ENCODE assay signal across 10 cellular contexts in genomic region chr5:39076101-39076756, GRCh38. TPM values are rescaled to one million over a fixed set of nuclear protein-coding genes. Genes with fewer than 3 reads are reported as not detected.
DNase-seq lines count a peak whose midpoint lies in the region; ATAC-seq and TF ChIP-seq lines count a peak whose summit lies in the region.
"Had no signal": no experiment of that assay in that cellular context is flagged by ENCODE, and none has a peak within 500 bp of the region (broad histone marks: within the 10 kb centered on the region; RNA-seq: fewer than 3 reads in every experiment).

No MANE protein-coding gene starts in this region.

- H3K4me3 ChIP-seq in HCT116 (replicated peaks in 1 of 2; ENCODE audit: low read depth in 1 of 2, low read length in 2 of 2): peak overlapping the region; percentile 24 to 38
- peak overlapping the region; percentile 10 to 90 for H3K4me3 ChIP-seq in ascending aorta

- RAD21 ChIA-PET in HCT116 (lab: Charles Lee; ENCODE audit: low non-redundant PET in 1 of 2, low total read pairs in 2 of 2, uncharacterized antibody in 2 of 2, unreplicated experiment in 2 of 2): no interaction called here

- TF ChIP-seq POLR2A in HCT116 (IDR thresholded peaks at IDR 0.05; ENCODE audit: borderline replicate concordance, extremely low read depth, insufficient read depth, insufficient read length): no peak

- H2AFZ ChIP-seq in HCT116 (ENCODE audit: low read depth, low read length, poor library complexity, severe bottlenecking): peak overlapping the region; percentile 62

- H3K27ac Mint-ChIP-seq in CD14-positive monocyte: peak overlapping the region; percentile 69 to 94 (median 82)
- H3K27ac Mint-ChIP-seq in natural killer cell: peak overlapping the region in 1 of 2 donors; percentile 99

- no peaks in the 10 kb centered on the region for H4K20me1 ChIP-seq in HCT116 (ENCODE audit: insufficient read depth)

- peaks cover 7 to 50% of the 10 kb centered on the region in 2 experiments; a peak in 3 of 4 replicates for H3K4me1 ChIP-seq in HCT116 (ENCODE audit: control insufficient read depth in 1 of 2, insufficient read depth in 2 of 2, low read length in 2 of 2)
- H3K4me1 ChIP-seq in ascending aorta: peaks cover 0 to 19% of the 10 kb centered on the region in 2 donors

- H3K9me3 Mint-ChIP-seq in CD14-positive monocyte: no peaks in the 10 kb centered on the region
- no peaks in the 10 kb centered on the region for H3K9me3 Mint-ChIP-seq in natural killer cell

- H3K9me3 ChIP-seq in HCT116 (ENCODE audit: control insufficient read depth in 1 of 2, insufficient read depth in 1 of 2, low read depth in 1 of 2, low read length in 2 of 2): no peaks in the 10 kb centered on the region
- no peaks in the 10 kb centered on the region for H3K9me3 ChIP-seq in ascending aorta

- DNase-seq in CD14-positive monocyte (ENCODE audit: low spot score) (no peak), HCT116 (ENCODE audit: low read depth, low spot score) (no peak), ascending aorta (ENCODE audit: low spot score in 2 of 2) (no peak), natural killer cell (no peak), AG08395 (ENCODE audit: low spot score) (no peak), NOMO-1 (lab: John Stamatoyannopoulos, UW; ENCODE audit: unreplicated experiment in 2 of 2) (no peak), NCI-H2196 treated with DMSO at 0.1 percent for 48 hours (lab: John Stamatoyannopoulos, UW; ENCODE audit: unreplicated experiment) (no peak)
- DNase-seq: DMS79 treated with DMSO at 0.1 percent for 48 hours, islet precursor cell had no signal

- H3K4me2 ChIP-seq in HCT116 (ENCODE audit: low read length): peak overlapping the region; percentile 76

- ATAC-seq in HCT116 (no peak), natural killer cell (no peak), HG03045 (IDR thresholded peaks at IDR 0.05; ENCODE audit: unreplicated experiment) (no peak)

- H3K27me3 ChIP-seq in HCT116 (ENCODE audit: insufficient read depth, low read length) (no peaks in the 10 kb centered on the region), ascending aorta (no peaks in the 10 kb centered on the region)

- CTCF ChIA-PET in HCT116 (lab: Charles Lee): no interaction called here

- intact Hi-C loops in CD14-positive monocyte (cut with micrococcal nuclease): loop anchor here in 1 of 2 donors (10.0 kb wide), 1 partner anchor 199 kb away; no protein-coding TSS in a partner anchor
- intact Hi-C loops in HCT116 (cut with micrococcal nuclease): loop anchor here (5.0 kb wide), 1 partner anchor 229 kb away; the partner anchor contains the start of gene OSMR
- intact Hi-C loops in ascending aorta (cut with DNase I): loop anchor here (5.0 to 10.0 kb wide), 3 partner anchors 329 to 609 kb away; partner anchors contain the start of gene LIFR
- intact Hi-C loops in natural killer cell (cut with micrococcal nuclease): no loop called here

- peak overlapping the region; percentile 64; the same call in 1 of the 2 replicates for H3K27ac ChIP-seq in HCT116 (ENCODE audit: low read depth, low read length)
- H3K27ac ChIP-seq in ascending aorta: peak overlapping the region; percentile 97 to 99

- H3K36me3 ChIP-seq in HCT116 (ENCODE audit: control insufficient read depth in 1 of 2, insufficient read depth in 2 of 2, low read length in 2 of 2) (no peaks in the 10 kb centered on the region), ascending aorta (no peaks in the 10 kb centered on the region)

- H3K4me3 Mint-ChIP-seq in CD14-positive monocyte (peak overlapping the region; percentile 32 to 44), natural killer cell (peak overlapping the region; percentile 10)

- POLR2A ChIA-PET in HCT116 (lab: Charles Lee): no interaction called here

- no TSS peak for BruUV-seq in HCT116 (replicated peaks; lab: Mats Ljungman, UMichigan)

- peaks cover 42% of the 10 kb centered on the region for H3K4me1 Mint-ChIP-seq in CD14-positive monocyte
- H3K4me1 Mint-ChIP-seq in natural killer cell: peaks cover 35 to 38% of the 10 kb centered on the region in 2 donors

- peaks cover 24% of the 10 kb centered on the region for H3K79me2 ChIP-seq in HCT116 (ENCODE audit: insufficient read depth, low read length)

- H3K9me2 ChIP-seq in HCT116 (ENCODE audit: insufficient read depth): no peaks in the 10 kb centered on the region

- no peak for TF ChIP-seq RAD21 in HCT116 (IDR thresholded peaks at IDR 0.05; ENCODE audit: low read depth)

- TF ChIP-seq CTCF in CD14-positive monocyte (IDR thresholded peaks at IDR 0.05): no peak
- TF ChIP-seq CTCF in HCT116 (IDR thresholded peaks at IDR 0.05 in 2 of 3, conservative IDR thresholded peaks at IDR 0.05 in 1 of 3; ENCODE audit: borderline replicate concordance in 1 of 3, insufficient read depth in 1 of 3, low read depth in 2 of 3, low read length in 2 of 3): no peak
- no peak for TF ChIP-seq CTCF in ascending aorta (IDR thresholded peaks at IDR 0.05)
- no peak for TF ChIP-seq CTCF in natural killer cell (IDR thresholded peaks at IDR 0.05)

- peaks cover 0 to 1% (median 1%) of the 10 kb centered on the region in 3 donors for H3K27me3 Mint-ChIP-seq in CD14-positive monocyte (ENCODE audit: low read depth in 3 of 3)
- peaks cover 6 to 10% of the 10 kb centered on the region in 2 donors for H3K27me3 Mint-ChIP-seq in natural killer cell (ENCODE audit: low read depth in 2 of 2)

- peaks cover 6% of the 10 kb centered on the region in 2 donors for H3K36me3 Mint-ChIP-seq in CD14-positive monocyte
- no peaks in the 10 kb centered on the region for H3K36me3 Mint-ChIP-seq in natural killer cell

- peak overlapping the region; percentile 43 for H3K9ac ChIP-seq in HCT116 (ENCODE audit: low read length)

TF ChIP-seq in HCT116, 20 proteins besides CTCF, POLR2A, EP300 and RAD21 (continues in another document):
- no peak for TF ChIP-seq SIN3A (IDR thresholded peaks at IDR 0.05; ENCODE audit: low read depth)
- no peak for TF ChIP-seq CEBPB (IDR thresholded peaks at IDR 0.05; ENCODE audit: low read depth)
- TF ChIP-seq CBX3 (IDR thresholded peaks at IDR 0.05; ENCODE audit: low read depth): no peak
- no peak for TF ChIP-seq TCF7L2 (IDR thresholded peaks at IDR 0.05; ENCODE audit: borderline replicate concordance, extremely low read depth, insufficient read depth, insufficient read length)
- no peak for TF ChIP-seq EZH2 (IDR thresholded peaks at IDR 0.05)
- TF ChIP-seq SRF (IDR thresholded peaks at IDR 0.05; ENCODE audit: low read depth): no peak
- TF ChIP-seq EZH2phosphoT487 (IDR thresholded peaks at IDR 0.05; ENCODE audit: borderline replicate concordance): no peak
- no peak for TF ChIP-seq POLR2AphosphoS5 (IDR thresholded peaks at IDR 0.05; ENCODE audit: low read depth, low read length)
- no peak for TF ChIP-seq ELF1 (IDR thresholded peaks at IDR 0.05; ENCODE audit: borderline replicate concordance, low read depth)
- TF ChIP-seq JUND (IDR thresholded peaks at IDR 0.05): no peak
- no peak for TF ChIP-seq ZBTB33 (IDR thresholded peaks at IDR 0.05; ENCODE audit: extremely low read depth, insufficient replicate concordance, low read length)
- TF ChIP-seq ZFX (IDR thresholded peaks at IDR 0.05): no peak
- TF ChIP-seq MAX (IDR thresholded peaks at IDR 0.05): no peak
- no peak for TF ChIP-seq ZNF274 (IDR thresholded peaks at IDR 0.05; ENCODE audit: low read depth, low read length)
- TF ChIP-seq EGR1 (IDR thresholded peaks at IDR 0.05; ENCODE audit: low read depth): no peak
- TF ChIP-seq REST (IDR thresholded peaks at IDR 0.05; ENCODE audit: low read depth): no peak

RNA-seq across cellular contexts. Expression of gene RICTOR, which starts 2.0 kb away (rescaled TPM):
- polyA plus RNA-seq in CD14-positive monocyte: 1 to 10 TPM; 3.5 to 7.0 TPM
- total RNA-seq in HCT116 (2021; ENCODE audit: unreplicated experiment): 21.7 TPM
- 3.5 and 4.4 TPM in 2 replicates for polyA plus RNA-seq in HCT116 (2012)
- 12.1 TPM for total RNA-seq in ascending aorta
- total RNA-seq in natural killer cell: 100 to 1,000 TPM; 103 to 105 (median 103) TPM
